ENCODE assay signal across 2 cellular contexts in the genomic region with DNA sequence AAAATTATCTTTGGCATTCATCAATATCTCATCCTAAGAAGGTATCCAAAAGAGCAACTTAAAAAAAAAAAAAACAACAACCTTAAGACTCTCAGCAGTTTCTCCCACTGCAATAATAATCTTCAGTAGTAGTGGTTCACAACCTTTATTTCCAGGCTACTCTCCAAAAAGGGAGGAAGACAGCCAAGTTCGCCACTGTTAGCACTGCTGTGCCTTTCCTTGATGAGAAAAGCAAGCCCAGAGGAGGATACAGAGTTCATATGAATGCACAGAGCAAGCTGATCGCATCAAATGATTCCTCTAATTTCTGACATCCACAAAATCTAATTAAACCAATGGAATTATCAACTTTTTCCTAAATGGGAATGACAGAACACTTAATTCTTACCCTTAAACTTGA.
TF ChIP-seq lines count a peak whose summit lies in the region.

No MANE protein-coding gene starts in this region.

TF ChIP-seq in GM23338, 12 proteins besides CTCF, POLR2A, EP300 and RAD21 (continued from another document):
- TF ChIP-seq, protein P1, sequence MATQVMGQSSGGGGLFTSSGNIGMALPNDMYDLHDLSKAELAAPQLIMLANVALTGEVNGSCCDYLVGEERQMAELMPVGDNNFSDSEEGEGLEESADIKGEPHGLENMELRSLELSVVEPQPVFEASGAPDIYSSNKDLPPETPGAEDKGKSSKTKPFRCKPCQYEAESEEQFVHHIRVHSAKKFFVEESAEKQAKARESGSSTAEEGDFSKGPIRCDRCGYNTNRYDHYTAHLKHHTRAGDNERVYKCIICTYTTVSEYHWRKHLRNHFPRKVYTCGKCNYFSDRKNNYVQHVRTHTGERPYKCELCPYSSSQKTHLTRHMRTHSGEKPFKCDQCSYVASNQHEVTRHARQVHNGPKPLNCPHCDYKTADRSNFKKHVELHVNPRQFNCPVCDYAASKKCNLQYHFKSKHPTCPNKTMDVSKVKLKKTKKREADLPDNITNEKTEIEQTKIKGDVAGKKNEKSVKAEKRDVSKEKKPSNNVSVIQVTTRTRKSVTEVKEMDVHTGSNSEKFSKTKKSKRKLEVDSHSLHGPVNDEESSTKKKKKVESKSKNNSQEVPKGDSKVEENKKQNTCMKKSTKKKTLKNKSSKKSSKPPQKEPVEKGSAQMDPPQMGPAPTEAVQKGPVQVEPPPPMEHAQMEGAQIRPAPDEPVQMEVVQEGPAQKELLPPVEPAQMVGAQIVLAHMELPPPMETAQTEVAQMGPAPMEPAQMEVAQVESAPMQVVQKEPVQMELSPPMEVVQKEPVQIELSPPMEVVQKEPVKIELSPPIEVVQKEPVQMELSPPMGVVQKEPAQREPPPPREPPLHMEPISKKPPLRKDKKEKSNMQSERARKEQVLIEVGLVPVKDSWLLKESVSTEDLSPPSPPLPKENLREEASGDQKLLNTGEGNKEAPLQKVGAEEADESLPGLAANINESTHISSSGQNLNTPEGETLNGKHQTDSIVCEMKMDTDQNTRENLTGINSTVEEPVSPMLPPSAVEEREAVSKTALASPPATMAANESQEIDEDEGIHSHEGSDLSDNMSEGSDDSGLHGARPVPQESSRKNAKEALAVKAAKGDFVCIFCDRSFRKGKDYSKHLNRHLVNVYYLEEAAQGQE (IDR thresholded peaks at IDR 0.05; ENCODE audit: unreplicated experiment) = no peak
- TF ChIP-seq STAT1 (IDR thresholded peaks at IDR 0.05; ENCODE audit: unreplicated experiment) = no peak
- TF ChIP-seq, protein P2, sequence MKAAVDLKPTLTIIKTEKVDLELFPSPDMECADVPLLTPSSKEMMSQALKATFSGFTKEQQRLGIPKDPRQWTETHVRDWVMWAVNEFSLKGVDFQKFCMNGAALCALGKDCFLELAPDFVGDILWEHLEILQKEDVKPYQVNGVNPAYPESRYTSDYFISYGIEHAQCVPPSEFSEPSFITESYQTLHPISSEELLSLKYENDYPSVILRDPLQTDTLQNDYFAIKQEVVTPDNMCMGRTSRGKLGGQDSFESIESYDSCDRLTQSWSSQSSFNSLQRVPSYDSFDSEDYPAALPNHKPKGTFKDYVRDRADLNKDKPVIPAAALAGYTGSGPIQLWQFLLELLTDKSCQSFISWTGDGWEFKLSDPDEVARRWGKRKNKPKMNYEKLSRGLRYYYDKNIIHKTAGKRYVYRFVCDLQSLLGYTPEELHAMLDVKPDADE (IDR thresholded peaks at IDR 0.05) = no peak
- no peak for TF ChIP-seq CREB1 (CRISPR knock-in tag; IDR thresholded peaks at IDR 0.05; ENCODE audit: low read depth)
- TF ChIP-seq EZH2 (IDR thresholded peaks at IDR 0.05; ENCODE audit: low read depth, unreplicated experiment) = no peak
- no peak for TF ChIP-seq ZNF331 (CRISPR knock-in tag; IDR thresholded peaks at IDR 0.05; ENCODE audit: low read depth)

TF ChIP-seq in WTC11, 78 proteins besides CTCF, POLR2A, EP300 and RAD21 (continued from another document):
- TF ChIP-seq ZNF423 (CRISPR knock-in tag; IDR thresholded peaks at IDR 0.05) = no peak
- TF ChIP-seq ZBTB21 (CRISPR knock-in tag; IDR thresholded peaks at IDR 0.05; ENCODE audit: borderline replicate concordance) = no peak
- TF ChIP-seq, protein P3, sequence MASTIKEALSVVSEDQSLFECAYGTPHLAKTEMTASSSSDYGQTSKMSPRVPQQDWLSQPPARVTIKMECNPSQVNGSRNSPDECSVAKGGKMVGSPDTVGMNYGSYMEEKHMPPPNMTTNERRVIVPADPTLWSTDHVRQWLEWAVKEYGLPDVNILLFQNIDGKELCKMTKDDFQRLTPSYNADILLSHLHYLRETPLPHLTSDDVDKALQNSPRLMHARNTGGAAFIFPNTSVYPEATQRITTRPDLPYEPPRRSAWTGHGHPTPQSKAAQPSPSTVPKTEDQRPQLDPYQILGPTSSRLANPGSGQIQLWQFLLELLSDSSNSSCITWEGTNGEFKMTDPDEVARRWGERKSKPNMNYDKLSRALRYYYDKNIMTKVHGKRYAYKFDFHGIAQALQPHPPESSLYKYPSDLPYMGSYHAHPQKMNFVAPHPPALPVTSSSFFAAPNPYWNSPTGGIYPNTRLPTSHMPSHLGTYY (CRISPR knock-in tag; IDR thresholded peaks at IDR 0.05) = no peak
- no peak for TF ChIP-seq ZNF263 (CRISPR knock-in tag; IDR thresholded peaks at IDR 0.05; ENCODE audit: low read depth)
- TF ChIP-seq ESRRA (CRISPR knock-in tag; IDR thresholded peaks at IDR 0.05; ENCODE audit: borderline replicate concordance) = no peak
- TF ChIP-seq, protein P4, sequence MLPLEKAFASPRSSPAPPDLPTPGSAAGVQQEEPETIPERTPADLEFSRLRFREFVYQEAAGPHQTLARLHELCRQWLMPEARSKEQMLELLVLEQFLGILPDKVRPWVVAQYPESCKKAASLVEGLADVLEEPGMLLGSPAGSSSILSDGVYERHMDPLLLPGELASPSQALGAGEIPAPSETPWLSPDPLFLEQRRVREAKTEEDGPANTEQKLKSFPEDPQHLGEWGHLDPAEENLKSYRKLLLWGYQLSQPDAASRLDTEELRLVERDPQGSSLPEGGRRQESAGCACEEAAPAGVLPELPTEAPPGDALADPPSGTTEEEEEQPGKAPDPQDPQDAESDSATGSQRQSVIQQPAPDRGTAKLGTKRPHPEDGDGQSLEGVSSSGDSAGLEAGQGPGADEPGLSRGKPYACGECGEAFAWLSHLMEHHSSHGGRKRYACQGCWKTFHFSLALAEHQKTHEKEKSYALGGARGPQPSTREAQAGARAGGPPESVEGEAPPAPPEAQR (CRISPR knock-in tag; IDR thresholded peaks at IDR 0.05) = no peak
- no peak for TF ChIP-seq ZNF671 (CRISPR knock-in tag; IDR thresholded peaks at IDR 0.05)
TF ChIP-seq in WTC11: peak in this region for 0.
